Comparison of ENCODE assay signal across 1 cellular context in the genomic region with DNA sequence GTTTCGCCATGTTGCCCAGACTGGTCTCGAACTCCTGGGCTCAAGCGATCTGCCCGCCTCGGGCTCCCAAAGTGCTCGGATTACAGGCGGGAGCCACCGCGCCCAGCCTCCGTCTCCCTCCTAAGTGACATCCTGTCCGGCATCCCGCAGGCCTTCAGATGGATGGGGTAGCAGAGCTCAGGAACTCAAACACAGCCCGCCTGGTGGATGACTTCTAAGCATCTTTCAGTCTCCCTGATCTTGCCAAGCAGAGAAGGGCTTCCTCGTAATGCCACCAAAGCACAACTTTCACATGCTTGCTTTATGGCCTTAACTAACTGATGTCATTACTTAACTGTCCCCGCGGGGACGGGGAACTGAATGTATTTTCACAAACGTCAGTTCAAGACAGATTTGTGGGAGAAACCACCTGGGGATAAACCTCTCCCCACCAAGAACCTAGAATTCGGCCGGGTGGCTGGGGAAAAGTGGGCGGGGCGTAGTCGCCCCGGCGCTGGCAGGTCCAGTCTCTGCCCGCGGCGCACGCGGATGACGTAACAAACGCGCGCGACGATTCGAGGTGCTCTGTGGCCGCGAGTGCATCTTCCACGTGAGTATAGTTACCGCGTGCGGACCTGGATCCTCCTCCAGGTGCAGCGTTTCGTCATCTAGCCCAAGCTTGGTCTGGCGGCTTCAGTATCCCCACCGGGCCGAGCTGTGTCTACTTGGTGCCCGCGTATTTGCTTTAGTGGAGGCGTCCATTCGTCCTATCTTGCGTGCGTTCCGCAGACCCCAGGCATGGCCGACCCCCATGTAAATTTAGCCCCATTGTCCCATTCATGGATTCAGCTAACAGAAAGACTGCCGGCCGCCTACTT.
TF ChIP-seq lines count a peak whose summit lies in the region.

A gene with protein sequence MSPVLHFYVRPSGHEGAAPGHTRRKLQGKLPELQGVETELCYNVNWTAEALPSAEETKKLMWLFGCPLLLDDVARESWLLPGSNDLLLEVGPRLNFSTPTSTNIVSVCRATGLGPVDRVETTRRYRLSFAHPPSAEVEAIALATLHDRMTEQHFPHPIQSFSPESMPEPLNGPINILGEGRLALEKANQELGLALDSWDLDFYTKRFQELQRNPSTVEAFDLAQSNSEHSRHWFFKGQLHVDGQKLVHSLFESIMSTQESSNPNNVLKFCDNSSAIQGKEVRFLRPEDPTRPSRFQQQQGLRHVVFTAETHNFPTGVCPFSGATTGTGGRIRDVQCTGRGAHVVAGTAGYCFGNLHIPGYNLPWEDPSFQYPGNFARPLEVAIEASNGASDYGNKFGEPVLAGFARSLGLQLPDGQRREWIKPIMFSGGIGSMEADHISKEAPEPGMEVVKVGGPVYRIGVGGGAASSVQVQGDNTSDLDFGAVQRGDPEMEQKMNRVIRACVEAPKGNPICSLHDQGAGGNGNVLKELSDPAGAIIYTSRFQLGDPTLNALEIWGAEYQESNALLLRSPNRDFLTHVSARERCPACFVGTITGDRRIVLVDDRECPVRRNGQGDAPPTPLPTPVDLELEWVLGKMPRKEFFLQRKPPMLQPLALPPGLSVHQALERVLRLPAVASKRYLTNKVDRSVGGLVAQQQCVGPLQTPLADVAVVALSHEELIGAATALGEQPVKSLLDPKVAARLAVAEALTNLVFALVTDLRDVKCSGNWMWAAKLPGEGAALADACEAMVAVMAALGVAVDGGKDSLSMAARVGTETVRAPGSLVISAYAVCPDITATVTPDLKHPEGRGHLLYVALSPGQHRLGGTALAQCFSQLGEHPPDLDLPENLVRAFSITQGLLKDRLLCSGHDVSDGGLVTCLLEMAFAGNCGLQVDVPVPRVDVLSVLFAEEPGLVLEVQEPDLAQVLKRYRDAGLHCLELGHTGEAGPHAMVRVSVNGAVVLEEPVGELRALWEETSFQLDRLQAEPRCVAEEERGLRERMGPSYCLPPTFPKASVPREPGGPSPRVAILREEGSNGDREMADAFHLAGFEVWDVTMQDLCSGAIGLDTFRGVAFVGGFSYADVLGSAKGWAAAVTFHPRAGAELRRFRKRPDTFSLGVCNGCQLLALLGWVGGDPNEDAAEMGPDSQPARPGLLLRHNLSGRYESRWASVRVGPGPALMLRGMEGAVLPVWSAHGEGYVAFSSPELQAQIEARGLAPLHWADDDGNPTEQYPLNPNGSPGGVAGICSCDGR (N-terminal part only) (plus strand): TSS at position 539 of the 857 bp plus-strand sequence. CDS start 4,649 bp downstream, outside the sequence.

TF ChIP-seq in K562, 482 proteins besides CTCF, POLR2A, EP300 and RAD21 (continued from another document and continues in another):
- TF ChIP-seq, protein P1, sequence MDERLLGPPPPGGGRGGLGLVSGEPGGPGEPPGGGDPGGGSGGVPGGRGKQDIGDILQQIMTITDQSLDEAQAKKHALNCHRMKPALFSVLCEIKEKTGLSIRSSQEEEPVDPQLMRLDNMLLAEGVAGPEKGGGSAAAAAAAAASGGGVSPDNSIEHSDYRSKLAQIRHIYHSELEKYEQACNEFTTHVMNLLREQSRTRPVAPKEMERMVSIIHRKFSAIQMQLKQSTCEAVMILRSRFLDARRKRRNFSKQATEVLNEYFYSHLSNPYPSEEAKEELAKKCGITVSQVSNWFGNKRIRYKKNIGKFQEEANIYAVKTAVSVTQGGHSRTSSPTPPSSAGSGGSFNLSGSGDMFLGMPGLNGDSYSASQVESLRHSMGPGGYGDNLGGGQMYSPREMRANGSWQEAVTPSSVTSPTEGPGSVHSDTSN (CRISPR knock-in tag; IDR thresholded peaks at IDR 0.05; ENCODE audit: low read depth), result no peak
- TF ChIP-seq, protein P1 (tag; conservative IDR thresholded peaks at IDR 0.05; ENCODE audit: low read depth), result no peak
- TF ChIP-seq RCOR1 (IDR thresholded peaks at IDR 0.05; ENCODE audit: borderline replicate concordance in 1 of 2, low read depth in 2 of 2, low read length in 2 of 2) (no peak), PRPF4 (IDR thresholded peaks at IDR 0.05; ENCODE audit: insufficient read depth, low read depth, low read length, poor library complexity, severe bottlenecking) (no peak), ZNF3 (CRISPR knock-in tag; IDR thresholded peaks at IDR 0.05) (no peak), ZNF57 (CRISPR knock-in tag; IDR thresholded peaks at IDR 0.05) (no peak), RBM34 (IDR thresholded peaks at IDR 0.05; ENCODE audit: borderline replicate concordance, insufficient read depth, low read length) (no peak), ZNF212 (CRISPR knock-in tag; IDR thresholded peaks at IDR 0.05) (no peak), MCM2 (IDR thresholded peaks at IDR 0.05; ENCODE audit: low read depth) (no peak), GATAD2A (IDR thresholded peaks at IDR 0.05) (no peak), MEF2D (tag; conservative IDR thresholded peaks at IDR 0.05; ENCODE audit: low read depth) (no peak), CBFA2T2 (conservative IDR thresholded peaks at IDR 0.05) (no peak), ZNF699 (CRISPR knock-in tag; IDR thresholded peaks at IDR 0.05; ENCODE audit: insufficient replicate concordance) (no peak)
- TF ChIP-seq, protein P2, sequence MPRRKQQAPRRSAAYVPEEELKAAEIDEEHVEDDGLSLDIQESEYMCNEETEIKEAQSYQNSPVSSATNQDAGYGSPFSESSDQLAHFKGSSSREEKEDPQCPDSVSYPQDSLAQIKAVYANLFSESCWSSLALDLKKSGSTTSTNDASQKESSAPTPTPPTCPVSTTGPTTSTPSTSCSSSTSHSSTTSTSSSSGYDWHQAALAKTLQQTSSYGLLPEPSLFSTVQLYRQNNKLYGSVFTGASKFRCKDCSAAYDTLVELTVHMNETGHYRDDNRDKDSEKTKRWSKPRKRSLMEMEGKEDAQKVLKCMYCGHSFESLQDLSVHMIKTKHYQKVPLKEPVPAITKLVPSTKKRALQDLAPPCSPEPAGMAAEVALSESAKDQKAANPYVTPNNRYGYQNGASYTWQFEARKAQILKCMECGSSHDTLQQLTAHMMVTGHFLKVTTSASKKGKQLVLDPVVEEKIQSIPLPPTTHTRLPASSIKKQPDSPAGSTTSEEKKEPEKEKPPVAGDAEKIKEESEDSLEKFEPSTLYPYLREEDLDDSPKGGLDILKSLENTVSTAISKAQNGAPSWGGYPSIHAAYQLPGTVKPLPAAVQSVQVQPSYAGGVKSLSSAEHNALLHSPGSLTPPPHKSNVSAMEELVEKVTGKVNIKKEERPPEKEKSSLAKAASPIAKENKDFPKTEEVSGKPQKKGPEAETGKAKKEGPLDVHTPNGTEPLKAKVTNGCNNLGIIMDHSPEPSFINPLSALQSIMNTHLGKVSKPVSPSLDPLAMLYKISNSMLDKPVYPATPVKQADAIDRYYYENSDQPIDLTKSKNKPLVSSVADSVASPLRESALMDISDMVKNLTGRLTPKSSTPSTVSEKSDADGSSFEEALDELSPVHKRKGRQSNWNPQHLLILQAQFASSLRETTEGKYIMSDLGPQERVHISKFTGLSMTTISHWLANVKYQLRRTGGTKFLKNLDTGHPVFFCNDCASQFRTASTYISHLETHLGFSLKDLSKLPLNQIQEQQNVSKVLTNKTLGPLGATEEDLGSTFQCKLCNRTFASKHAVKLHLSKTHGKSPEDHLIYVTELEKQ (CRISPR knock-in tag; IDR thresholded peaks at IDR 0.05), result no peak
- TF ChIP-seq, protein P3, sequence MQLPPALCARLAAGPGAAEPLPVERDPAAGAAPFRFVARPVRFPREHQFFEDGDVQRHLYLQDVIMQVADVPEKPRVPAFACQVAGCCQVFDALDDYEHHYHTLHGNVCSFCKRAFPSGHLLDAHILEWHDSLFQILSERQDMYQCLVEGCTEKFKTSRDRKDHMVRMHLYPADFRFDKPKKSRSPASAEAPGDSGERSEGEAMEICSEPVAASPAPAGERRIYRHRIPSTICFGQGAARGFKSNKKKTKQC (CRISPR knock-in tag; IDR thresholded peaks at IDR 0.05), result no peak; the same call in 1 of the 2 replicates
- TF ChIP-seq, protein P4, sequence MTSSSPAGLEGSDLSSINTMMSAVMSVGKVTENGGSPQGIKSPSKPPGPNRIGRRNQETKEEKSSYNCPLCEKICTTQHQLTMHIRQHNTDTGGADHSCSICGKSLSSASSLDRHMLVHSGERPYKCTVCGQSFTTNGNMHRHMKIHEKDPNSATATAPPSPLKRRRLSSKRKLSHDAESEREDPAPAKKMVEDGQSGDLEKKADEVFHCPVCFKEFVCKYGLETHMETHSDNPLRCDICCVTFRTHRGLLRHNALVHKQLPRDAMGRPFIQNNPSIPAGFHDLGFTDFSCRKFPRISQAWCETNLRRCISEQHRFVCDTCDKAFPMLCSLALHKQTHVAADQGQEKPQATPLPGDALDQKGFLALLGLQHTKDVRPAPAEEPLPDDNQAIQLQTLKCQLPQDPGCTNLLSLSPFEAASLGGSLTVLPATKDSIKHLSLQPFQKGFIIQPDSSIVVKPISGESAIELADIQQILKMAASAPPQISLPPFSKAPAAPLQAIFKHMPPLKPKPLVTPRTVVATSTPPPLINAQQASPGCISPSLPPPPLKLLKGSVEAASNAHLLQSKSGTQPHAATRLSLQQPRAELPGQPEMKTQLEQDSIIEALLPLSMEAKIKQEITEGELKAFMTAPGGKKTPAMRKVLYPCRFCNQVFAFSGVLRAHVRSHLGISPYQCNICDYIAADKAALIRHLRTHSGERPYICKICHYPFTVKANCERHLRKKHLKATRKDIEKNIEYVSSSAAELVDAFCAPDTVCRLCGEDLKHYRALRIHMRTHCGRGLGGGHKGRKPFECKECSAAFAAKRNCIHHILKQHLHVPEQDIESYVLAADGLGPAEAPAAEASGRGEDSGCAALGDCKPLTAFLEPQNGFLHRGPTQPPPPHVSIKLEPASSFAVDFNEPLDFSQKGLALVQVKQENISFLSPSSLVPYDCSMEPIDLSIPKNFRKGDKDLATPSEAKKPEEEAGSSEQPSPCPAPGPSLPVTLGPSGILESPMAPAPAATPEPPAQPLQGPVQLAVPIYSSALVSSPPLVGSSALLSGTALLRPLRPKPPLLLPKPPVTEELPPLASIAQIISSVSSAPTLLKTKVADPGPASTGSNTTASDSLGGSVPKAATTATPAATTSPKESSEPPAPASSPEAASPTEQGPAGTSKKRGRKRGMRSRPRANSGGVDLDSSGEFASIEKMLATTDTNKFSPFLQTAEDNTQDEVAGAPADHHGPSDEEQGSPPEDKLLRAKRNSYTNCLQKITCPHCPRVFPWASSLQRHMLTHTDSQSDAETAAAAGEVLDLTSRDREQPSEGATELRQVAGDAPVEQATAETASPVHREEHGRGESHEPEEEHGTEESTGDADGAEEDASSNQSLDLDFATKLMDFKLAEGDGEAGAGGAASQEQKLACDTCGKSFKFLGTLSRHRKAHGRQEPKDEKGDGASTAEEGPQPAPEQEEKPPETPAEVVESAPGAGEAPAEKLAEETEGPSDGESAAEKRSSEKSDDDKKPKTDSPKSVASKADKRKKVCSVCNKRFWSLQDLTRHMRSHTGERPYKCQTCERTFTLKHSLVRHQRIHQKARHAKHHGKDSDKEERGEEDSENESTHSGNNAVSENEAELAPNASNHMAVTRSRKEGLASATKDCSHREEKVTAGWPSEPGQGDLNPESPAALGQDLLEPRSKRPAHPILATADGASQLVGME (CRISPR knock-in tag; IDR thresholded peaks at IDR 0.05), result no peak
- TF ChIP-seq, protein P5, sequence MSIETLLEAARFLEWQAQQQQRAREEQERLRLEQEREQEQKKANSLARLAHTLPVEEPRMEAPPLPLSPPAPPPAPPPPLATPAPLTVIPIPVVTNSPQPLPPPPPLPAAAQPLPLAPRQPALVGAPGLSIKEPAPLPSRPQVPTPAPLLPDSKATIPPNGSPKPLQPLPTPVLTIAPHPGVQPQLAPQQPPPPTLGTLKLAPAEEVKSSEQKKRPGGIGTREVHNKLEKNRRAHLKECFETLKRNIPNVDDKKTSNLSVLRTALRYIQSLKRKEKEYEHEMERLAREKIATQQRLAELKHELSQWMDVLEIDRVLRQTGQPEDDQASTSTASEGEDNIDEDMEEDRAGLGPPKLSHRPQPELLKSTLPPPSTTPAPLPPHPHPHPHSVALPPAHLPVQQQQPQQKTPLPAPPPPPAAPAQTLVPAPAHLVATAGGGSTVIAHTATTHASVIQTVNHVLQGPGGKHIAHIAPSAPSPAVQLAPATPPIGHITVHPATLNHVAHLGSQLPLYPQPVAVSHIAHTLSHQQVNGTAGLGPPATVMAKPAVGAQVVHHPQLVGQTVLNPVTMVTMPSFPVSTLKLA (conservative IDR thresholded peaks at IDR 0.05), result peak; percentile 93 to 97
- TF ChIP-seq, protein P6, sequence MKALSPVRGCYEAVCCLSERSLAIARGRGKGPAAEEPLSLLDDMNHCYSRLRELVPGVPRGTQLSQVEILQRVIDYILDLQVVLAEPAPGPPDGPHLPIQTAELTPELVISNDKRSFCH (CRISPR knock-in tag; IDR thresholded peaks at IDR 0.05), result no peak
- TF ChIP-seq, protein P6 (tag; IDR thresholded peaks at IDR 0.05), result no peak
- TF ChIP-seq, protein P7, sequence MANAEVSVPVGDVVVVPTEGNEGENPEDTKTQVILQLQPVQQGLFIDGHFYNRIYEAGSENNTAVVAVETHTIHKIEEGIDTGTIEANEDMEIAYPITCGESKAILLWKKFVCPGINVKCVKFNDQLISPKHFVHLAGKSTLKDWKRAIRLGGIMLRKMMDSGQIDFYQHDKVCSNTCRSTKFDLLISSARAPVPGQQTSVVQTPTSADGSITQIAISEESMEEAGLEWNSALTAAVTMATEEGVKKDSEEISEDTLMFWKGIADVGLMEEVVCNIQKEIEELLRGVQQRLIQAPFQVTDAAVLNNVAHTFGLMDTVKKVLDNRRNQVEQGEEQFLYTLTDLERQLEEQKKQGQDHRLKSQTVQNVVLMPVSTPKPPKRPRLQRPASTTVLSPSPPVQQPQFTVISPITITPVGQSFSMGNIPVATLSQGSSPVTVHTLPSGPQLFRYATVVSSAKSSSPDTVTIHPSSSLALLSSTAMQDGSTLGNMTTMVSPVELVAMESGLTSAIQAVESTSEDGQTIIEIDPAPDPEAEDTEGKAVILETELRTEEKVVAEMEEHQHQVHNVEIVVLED (CRISPR knock-in tag; IDR thresholded peaks at IDR 0.05), result no peak
